1 cellular context compared by ENCODE assay signal in genomic region chr17:9256361-9256943, GRCh38.
TF ChIP-seq lines count a peak whose summit lies in the region.

No MANE protein-coding gene starts in this region.

TF ChIP-seq in HepG2, 621 proteins besides CTCF, POLR2A, EP300 and RAD21 (continued from another document):
- TF ChIP-seq ZNF280D (CRISPR knock-in tag; IDR thresholded peaks at IDR 0.05) = no peak
- TF ChIP-seq GLI4 (CRISPR knock-in tag; IDR thresholded peaks at IDR 0.05; ENCODE audit: borderline replicate concordance) = no peak
- no peak for TF ChIP-seq ZNF512 (CRISPR knock-in tag; IDR thresholded peaks at IDR 0.05)
- TF ChIP-seq ZNF460 (CRISPR knock-in tag; IDR thresholded peaks at IDR 0.05; ENCODE audit: borderline replicate concordance) = no peak
- TF ChIP-seq, protein P1, sequence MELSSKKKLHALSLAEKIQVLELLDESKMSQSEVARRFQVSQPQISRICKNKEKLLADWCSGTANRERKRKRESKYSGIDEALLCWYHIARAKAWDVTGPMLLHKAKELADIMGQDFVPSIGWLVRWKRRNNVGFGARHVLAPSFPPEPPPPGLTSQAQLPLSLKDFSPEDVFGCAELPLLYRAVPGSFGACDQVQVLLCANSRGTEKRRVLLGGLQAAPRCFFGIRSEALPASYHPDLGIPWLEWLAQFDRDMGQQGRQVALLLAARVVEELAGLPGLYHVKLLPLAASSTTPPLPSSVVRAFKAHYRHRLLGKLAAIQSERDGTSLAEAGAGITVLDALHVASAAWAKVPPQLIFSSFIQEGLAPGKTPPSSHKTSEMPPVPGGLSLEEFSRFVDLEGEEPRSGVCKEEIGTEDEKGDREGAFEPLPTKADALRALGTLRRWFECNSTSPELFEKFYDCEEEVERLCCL (CRISPR knock-in tag; IDR thresholded peaks at IDR 0.05; ENCODE audit: borderline replicate concordance) = no peak
- no peak for TF ChIP-seq RBAK (CRISPR knock-in tag; IDR thresholded peaks at IDR 0.05)
- TF ChIP-seq, protein P2, sequence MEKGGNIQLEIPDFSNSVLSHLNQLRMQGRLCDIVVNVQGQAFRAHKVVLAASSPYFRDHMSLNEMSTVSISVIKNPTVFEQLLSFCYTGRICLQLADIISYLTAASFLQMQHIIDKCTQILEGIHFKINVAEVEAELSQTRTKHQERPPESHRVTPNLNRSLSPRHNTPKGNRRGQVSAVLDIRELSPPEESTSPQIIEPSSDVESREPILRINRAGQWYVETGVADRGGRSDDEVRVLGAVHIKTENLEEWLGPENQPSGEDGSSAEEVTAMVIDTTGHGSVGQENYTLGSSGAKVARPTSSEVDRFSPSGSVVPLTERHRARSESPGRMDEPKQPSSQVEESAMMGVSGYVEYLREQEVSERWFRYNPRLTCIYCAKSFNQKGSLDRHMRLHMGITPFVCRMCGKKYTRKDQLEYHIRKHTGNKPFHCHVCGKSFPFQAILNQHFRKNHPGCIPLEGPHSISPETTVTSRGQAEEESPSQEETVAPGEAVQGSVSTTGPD (CRISPR knock-in tag; IDR thresholded peaks at IDR 0.05) = no peak
- no peak for TF ChIP-seq PHF20 (CRISPR knock-in tag; IDR thresholded peaks at IDR 0.05)
- no peak for TF ChIP-seq ZNF878 (CRISPR knock-in tag; IDR thresholded peaks at IDR 0.05)
- TF ChIP-seq, protein P3, sequence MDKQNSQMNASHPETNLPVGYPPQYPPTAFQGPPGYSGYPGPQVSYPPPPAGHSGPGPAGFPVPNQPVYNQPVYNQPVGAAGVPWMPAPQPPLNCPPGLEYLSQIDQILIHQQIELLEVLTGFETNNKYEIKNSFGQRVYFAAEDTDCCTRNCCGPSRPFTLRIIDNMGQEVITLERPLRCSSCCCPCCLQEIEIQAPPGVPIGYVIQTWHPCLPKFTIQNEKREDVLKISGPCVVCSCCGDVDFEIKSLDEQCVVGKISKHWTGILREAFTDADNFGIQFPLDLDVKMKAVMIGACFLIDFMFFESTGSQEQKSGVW (CRISPR knock-in tag; IDR thresholded peaks at IDR 0.05; ENCODE audit: borderline replicate concordance) = no peak
- no peak for TF ChIP-seq SYNCRIP (IDR thresholded peaks at IDR 0.05; ENCODE audit: insufficient read depth, low read depth, low read length)
